1 cellular context compared by ENCODE assay signal in the genomic region with DNA sequence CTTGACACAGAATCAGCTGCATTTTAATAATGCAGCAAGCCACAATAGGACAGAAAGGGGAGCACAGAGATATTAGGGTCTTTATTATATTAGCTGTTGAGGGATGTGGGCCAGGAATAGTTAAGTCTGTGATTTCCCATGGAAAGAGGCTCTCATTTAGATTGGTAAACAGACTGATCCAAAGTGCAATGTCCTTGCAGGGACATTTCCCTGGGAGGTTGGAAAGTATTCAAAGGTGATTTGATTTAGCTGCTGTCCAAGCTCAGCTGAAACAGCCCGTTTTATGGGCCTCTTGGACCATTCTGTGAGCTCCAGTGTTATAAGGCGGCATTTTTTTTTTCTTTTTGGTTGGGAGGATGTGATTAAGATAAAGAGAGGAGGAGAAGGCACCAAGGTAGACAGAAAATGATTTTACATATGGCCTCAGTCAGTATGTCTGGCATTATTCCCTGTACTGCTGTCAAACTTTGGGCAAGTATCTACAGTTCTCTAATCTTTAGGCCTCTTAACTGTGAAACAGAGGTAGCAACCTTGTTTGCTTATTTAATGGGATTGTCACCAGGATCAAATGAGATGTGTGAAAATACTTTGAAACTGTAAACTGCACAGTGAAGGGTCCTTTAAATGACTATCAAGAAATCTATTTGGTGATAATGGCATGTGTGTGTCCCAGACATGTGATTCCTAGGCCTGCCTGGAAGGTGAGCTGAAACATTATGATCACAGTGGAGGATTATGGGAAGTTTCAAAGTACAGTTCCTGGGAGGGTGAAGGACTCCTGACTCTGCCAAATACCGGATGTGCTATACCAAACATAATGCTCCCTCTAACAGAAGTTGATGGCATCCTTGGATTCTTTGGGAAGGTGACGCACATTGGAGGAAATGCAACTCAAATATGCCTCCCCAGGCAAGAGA.
TF ChIP-seq lines count a peak whose summit lies in the region.

No MANE protein-coding gene starts in this region.

TF ChIP-seq in HEK293, 187 proteins besides CTCF, POLR2A, EP300 and RAD21 (continued from another document):
- TF ChIP-seq REST (tag by site-specific recombination; IDR thresholded peaks at IDR 0.05) (peak; percentile 43; the same call in 1 of the 2 replicates), HOXD13 (CRISPR knock-in tag; IDR thresholded peaks at IDR 0.05; ENCODE audit: borderline replicate concordance) (no peak), ZNF274 (IDR thresholded peaks at IDR 0.05; ENCODE audit: low read length) (no peak), ZNF274 (tag by site-specific recombination; IDR thresholded peaks at IDR 0.05; ENCODE audit: borderline replicate concordance) (no peak), REPIN1 (tag by site-specific recombination; IDR thresholded peaks at IDR 0.05; ENCODE audit: low read depth) (no peak), YY2 (tag by site-specific recombination; IDR thresholded peaks at IDR 0.05) (no peak), ZNF571 (tag by site-specific recombination; IDR thresholded peaks at IDR 0.05) (no peak), ZSCAN23 (tag by site-specific recombination; IDR thresholded peaks at IDR 0.05) (no peak), IKZF3 (tag by site-specific recombination; IDR thresholded peaks at IDR 0.05) (0 out of 2 replicates have a peak, but pooled peaks have one; percentile 19), FEZF1 (tag by site-specific recombination; IDR thresholded peaks at IDR 0.05) (peak; percentile 68)
- TF ChIP-seq, protein P1, sequence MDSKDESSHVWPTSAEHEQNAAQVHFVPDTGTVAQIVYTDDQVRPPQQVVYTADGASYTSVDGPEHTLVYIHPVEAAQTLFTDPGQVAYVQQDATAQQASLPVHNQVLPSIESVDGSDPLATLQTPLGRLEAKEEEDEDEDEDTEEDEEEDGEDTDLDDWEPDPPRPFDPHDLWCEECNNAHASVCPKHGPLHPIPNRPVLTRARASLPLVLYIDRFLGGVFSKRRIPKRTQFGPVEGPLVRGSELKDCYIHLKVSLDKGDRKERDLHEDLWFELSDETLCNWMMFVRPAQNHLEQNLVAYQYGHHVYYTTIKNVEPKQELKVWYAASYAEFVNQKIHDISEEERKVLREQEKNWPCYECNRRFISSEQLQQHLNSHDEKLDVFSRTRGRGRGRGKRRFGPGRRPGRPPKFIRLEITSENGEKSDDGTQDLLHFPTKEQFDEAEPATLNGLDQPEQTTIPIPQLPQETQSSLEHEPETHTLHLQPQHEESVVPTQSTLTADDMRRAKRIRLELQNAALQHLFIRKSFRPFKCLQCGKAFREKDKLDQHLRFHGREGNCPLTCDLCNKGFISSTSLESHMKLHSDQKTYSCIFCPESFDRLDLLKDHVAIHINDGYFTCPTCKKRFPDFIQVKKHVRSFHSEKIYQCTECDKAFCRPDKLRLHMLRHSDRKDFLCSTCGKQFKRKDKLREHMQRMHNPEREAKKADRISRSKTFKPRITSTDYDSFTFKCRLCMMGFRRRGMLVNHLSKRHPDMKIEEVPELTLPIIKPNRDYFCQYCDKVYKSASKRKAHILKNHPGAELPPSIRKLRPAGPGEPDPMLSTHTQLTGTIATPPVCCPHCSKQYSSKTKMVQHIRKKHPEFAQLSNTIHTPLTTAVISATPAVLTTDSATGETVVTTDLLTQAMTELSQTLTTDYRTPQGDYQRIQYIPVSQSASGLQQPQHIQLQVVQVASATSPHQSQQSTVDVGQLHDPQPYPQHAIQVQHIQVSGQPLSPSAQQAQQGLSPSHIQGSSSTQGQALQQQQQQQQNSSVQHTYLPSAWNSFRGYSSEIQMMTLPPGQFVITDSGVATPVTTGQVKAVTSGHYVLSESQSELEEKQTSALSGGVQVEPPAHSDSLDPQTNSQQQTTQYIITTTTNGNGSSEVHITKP (tag by site-specific recombination; IDR thresholded peaks at IDR 0.05): peak; percentile 89
